Comparison of ENCODE assay signal across 28 cellular contexts in the genomic region with DNA sequence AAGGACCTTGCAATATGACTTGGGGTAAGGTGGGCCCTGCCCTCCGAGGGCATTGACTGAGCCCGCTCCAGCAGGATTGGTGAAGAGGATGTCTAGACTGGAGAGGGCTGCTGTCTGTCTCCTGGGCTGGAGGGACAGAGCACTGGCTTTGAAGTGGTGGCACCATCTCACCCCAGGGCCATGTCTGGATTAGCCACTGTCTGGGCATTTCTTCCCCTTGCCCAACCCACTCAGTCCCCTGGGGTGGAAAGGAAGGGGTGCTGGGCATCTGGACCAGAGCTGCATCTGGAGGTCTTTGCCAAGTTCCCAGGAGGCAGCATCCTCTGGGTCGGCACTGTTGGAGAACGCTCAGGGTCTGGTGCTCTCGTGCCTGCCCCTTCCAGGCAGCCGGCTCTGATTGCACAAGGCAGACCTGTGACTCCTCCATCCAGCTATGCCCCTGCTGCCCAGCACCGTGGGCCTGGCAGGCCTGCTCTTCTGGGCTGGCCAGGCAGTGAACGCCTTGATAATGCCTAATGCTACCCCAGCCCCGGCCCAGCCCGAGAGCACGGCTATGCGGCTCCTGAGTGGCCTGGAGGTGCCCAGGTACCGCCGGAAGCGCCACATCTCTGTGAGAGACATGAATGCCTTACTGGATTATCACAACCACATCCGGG. TPM values are rescaled to one million over a fixed set of nuclear protein-coding genes. Genes with fewer than 3 reads are reported as not detected.
"Had no signal": no experiment of that assay in that cellular context is flagged by ENCODE, and none has a peak within 500 bp of the region (broad histone marks: within the 10 kb centered on the region; RNA-seq: fewer than 3 reads in every experiment).

A gene with protein sequence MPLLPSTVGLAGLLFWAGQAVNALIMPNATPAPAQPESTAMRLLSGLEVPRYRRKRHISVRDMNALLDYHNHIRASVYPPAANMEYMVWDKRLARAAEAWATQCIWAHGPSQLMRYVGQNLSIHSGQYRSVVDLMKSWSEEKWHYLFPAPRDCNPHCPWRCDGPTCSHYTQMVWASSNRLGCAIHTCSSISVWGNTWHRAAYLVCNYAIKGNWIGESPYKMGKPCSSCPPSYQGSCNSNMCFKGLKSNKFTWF (plus strand): TSS at position 319 of the 656 bp plus-strand sequence. CDS start 115 bp downstream, at position 434.

- H3K27me3 ChIP-seq: right lobe of liver had no signal

- H3K36me3 Mint-ChIP-seq: memory B cell; naive thymus-derived CD8-positive, alpha-beta T cell; stimulated activated naive B cell treated with anti-CD40 and anti-IgM and Interleukin-4, amounts not matched to agents 10 μg/mL and 1 μg/mL and 100 μg/mL, for 72 hours had no signal

- H3K9me3 Mint-ChIP-seq: memory B cell; naive thymus-derived CD8-positive, alpha-beta T cell; stimulated activated naive B cell treated with anti-CD40 and anti-IgM and Interleukin-4, amounts not matched to agents 10 μg/mL and 1 μg/mL and 100 μg/mL, for 72 hours had no signal

- H3K4me1 Mint-ChIP-seq: memory B cell; naive thymus-derived CD8-positive, alpha-beta T cell; stimulated activated naive B cell treated with anti-CD40 and anti-IgM and Interleukin-4, amounts not matched to agents 10 μg/mL and 1 μg/mL and 100 μg/mL, for 72 hours had no signal

- H2AFZ ChIP-seq: parathyroid adenoma had no signal

- DNase-seq: activated CD4-positive, alpha-beta T cell treated with anti-CD3 and anti-CD28 coated beads, Interleukin-2, amount 50 U/mL, for 1 hour; activated CD4-positive, CD25-positive, alpha-beta regulatory T cell treated with anti-CD3 and anti-CD28 coated beads, Interleukin-2, amount 50 U/mL, for 72 hours; activated CD8-positive, alpha-beta memory T cell treated with anti-CD3 and anti-CD28 coated beads for 24 hours; activated CD8-positive, alpha-beta memory T cell treated with anti-CD3 and anti-CD28 coated beads, Interleukin-2, amount 50 U/mL, for 48 hours; activated effector memory CD4-positive, alpha-beta T cell treated with anti-CD3 and anti-CD28 coated beads, Interleukin-2, amount 50 U/mL, for 16 hours; activated naive CD4-positive, alpha-beta T cell treated with anti-CD3 and anti-CD28 coated beads, Interleukin-2, amount 50 U/mL, for 16 hours; activated T-cell treated with anti-CD3 and anti-CD28 coated beads, Interleukin-2, amount 50 U/mL, for 48 hours; aorta; foreskin keratinocyte; glutamatergic neuron; hippocampal formation; kidney glomerular epithelial cell; naive thymus-derived CD8-positive, alpha-beta T cell; right lobe of liver; small intestine; stimulated activated CD4-positive, alpha-beta T cell treated with anti-CD3 and anti-CD28 coated beads, Interleukin-4, amount 100 ng/mL, for 24 hours; stimulated activated naive B cell treated with anti-CD40 and anti-IgM and Interleukin-4, amounts not matched to agents 10 μg/mL and 1 μg/mL and 100 μg/mL, for 72 hours; T1000 had no signal

- H3K9ac ChIP-seq: parathyroid adenoma had no signal

- H3K4me1 ChIP-seq: breast epithelium, foreskin keratinocyte, parathyroid adenoma, right lobe of liver had no signal

- ATAC-seq: foreskin keratinocyte; naive thymus-derived CD8-positive, alpha-beta T cell; stimulated activated naive B cell treated with anti-CD40 and anti-IgM and Interleukin-4, amounts not matched to agents 10 μg/mL and 1 μg/mL and 100 μg/mL, for 72 hours had no signal

- H3K27ac ChIP-seq: breast epithelium, coronary artery, foreskin keratinocyte, parathyroid adenoma, right lobe of liver, thoracic aorta had no signal

- H3K79me2 ChIP-seq: parathyroid adenoma had no signal

- H3K36me3 ChIP-seq: breast epithelium, right lobe of liver, thoracic aorta had no signal

- H3K9me3 ChIP-seq: breast epithelium, right lobe of liver, thoracic aorta had no signal

- H3K4me3 Mint-ChIP-seq: memory B cell; naive thymus-derived CD8-positive, alpha-beta T cell; stimulated activated naive B cell treated with anti-CD40 and anti-IgM and Interleukin-4, amounts not matched to agents 10 μg/mL and 1 μg/mL and 100 μg/mL, for 72 hours had no signal

- H3K4me3 ChIP-seq: breast epithelium, coronary artery, right lobe of liver, thoracic aorta had no signal

- H3K27ac Mint-ChIP-seq: memory B cell; stimulated activated naive B cell treated with anti-CD40 and anti-IgM and Interleukin-4, amounts not matched to agents 10 μg/mL and 1 μg/mL and 100 μg/mL, for 72 hours had no signal

RNA-seq across cellular contexts. Expression of the gene that starts here (rescaled TPM):
- total RNA-seq: aorta; breast epithelium; epithelial cell of proximal tubule; fibroblast of lung; foreskin keratinocyte; liver; naive thymus-derived CD8-positive, alpha-beta T cell; right lobe of liver; T-helper 1 cell treated with Interleukin-12 subunit alpha and Interleukin-12 subunit beta and Interleukin-4 antibody, amounts not matched to agents 30 ng/mL and 1 ng/mL, for 36 hours; thoracic aorta; ureter had no signal
- polyA plus RNA-seq: aorta; fibroblast of lung; foreskin keratinocyte; liver; naive thymus-derived CD8-positive, alpha-beta T cell; small intestine had no signal
